ENCODE assay signal across 9 cellular contexts in genomic region chr16:66524601-66525164, GRCh38. TPM values are rescaled to one million over a fixed set of nuclear protein-coding genes. Genes with fewer than 3 reads are reported as not detected.
DNase-seq lines count a peak whose midpoint lies in the region; ATAC-seq and TF ChIP-seq lines count a peak whose summit lies in the region.
"Had no signal": no experiment of that assay in that cellular context is flagged by ENCODE, and none has a peak within 500 bp of the region (broad histone marks: within the 10 kb centered on the region; RNA-seq: fewer than 3 reads in every experiment).

No MANE protein-coding gene starts in this region.

- peaks cover 22% of the 10 kb centered on the region for H3F3A ChIP-seq in PC-9 (ENCODE audit: insufficient read depth, low read depth)

- no peaks in the 10 kb centered on the region for H3K79me2 ChIP-seq in PC-9 (ENCODE audit: low read depth)

- TF ChIP-seq EP300 in tibial nerve (IDR thresholded peaks at IDR 0.05), result peak in 1 of 2 donors; percentile 65

- H3K9me3 ChIP-seq in esophagus (ENCODE audit: control insufficient read depth in 2 of 2, insufficient read depth in 1 of 2, low read depth in 1 of 2, low read length in 1 of 2) (no peaks in the 10 kb centered on the region), tibial nerve (no peaks in the 10 kb centered on the region), PC-9 (ENCODE audit: insufficient read depth, low read depth) (no peaks in the 10 kb centered on the region)

- TF ChIP-seq CTCF in tibial nerve (IDR thresholded peaks at IDR 0.05), result no peak
- no peak for TF ChIP-seq CTCF in PC-9 (conservative IDR thresholded peaks at IDR 0.05)

- H3K27ac ChIP-seq in esophagus (ENCODE audit: low read depth in 2 of 2, low read length in 1 of 2) (peak overlapping the region; percentile 26 to 33), tibial nerve (peak overlapping the region in 3 of 4 donors; percentile 63 to 99 (median 75)), PC-9 (no peak overlapping the region)
- H3K27ac ChIP-seq: SK-N-MC had no signal

- peaks cover 2 to 20% of the 10 kb centered on the region in 2 donors for H3K4me1 ChIP-seq in esophagus (ENCODE audit: control insufficient read depth in 2 of 2, insufficient read depth in 2 of 2, low read length in 1 of 2)
- H3K4me1 ChIP-seq in tibial nerve, result peaks cover 0 to 51% (median 37%) of the 10 kb centered on the region in 4 donors
- peaks cover 33% of the 10 kb centered on the region for H3K4me1 ChIP-seq in PC-9 (replicated peaks; ENCODE audit: insufficient read depth)

- ATAC-seq in GM18867 (IDR thresholded peaks at IDR 0.05; ENCODE audit: unreplicated experiment), result peak; percentile 61
- ATAC-seq in HG02678 (IDR thresholded peaks at IDR 0.05; ENCODE audit: unreplicated experiment), result peak; percentile 62

- intact Hi-C loops in PC-9 (cut with micrococcal nuclease; ENCODE audit: unreplicated experiment), result no loop called here

- no peak for TF ChIP-seq POLR2A in tibial nerve (IDR thresholded peaks at IDR 0.05)

- peaks cover 12 to 20% of the 10 kb centered on the region in 2 donors for H3K36me3 ChIP-seq in esophagus (ENCODE audit: control insufficient read depth in 2 of 2, insufficient read depth in 2 of 2, low read length in 1 of 2)
- peaks cover 0 to 54% (median 5%) of the 10 kb centered on the region in 3 donors for H3K36me3 ChIP-seq in tibial nerve
- H3K36me3 ChIP-seq in PC-9 (ENCODE audit: low read depth), result 0 out of 2 replicates have a peak, but pooled peaks cover 3% of the 10 kb centered on the region

- no peaks in the 10 kb centered on the region for H4K20me1 ChIP-seq in PC-9 (ENCODE audit: insufficient read depth)

- H3K4me3 ChIP-seq in esophagus (ENCODE audit: low read depth in 1 of 2, low read length in 2 of 2) (no peak overlapping the region), tibial nerve (no peak overlapping the region), PC-9 (no peak overlapping the region)
- H3K4me3 ChIP-seq: SK-N-MC had no signal

- no TSS peak for BruUV-seq in PC-9 (replicated peaks; lab: Mats Ljungman, UMichigan)

- POLR2A ChIA-PET in PC-9 (lab: Charles Lee; ENCODE audit: unreplicated experiment), result no interaction called here

- WGBS in esophagus, 2 donors, result 67 to 75% methylated on average over 6 of the region's 6 CpGs
- WGBS in tibial nerve, 2 donors, result 69 to 77% methylated on average over 6 of the region's 6 CpGs

- no peak overlapping the region for H3K4me2 ChIP-seq in PC-9

- DNase-seq in NOMO-1 treated with DMSO at 0.1 percent for 48 hours (lab: John Stamatoyannopoulos, UW; ENCODE audit: unreplicated experiment) (peak; percentile 99), tibial nerve (ENCODE audit: low spot score in 2 of 2) (no peak), PC-9 (no peak), NCI-H1436 (lab: John Stamatoyannopoulos, UW) (no peak)

- H2AFZ ChIP-seq in PC-9, result no peak overlapping the region

- CTCF ChIA-PET in PC-9 (lab: Charles Lee), result no interaction called here

- no peaks in the 10 kb centered on the region for H3K27me3 ChIP-seq in esophagus (ENCODE audit: control insufficient read depth in 1 of 2, insufficient read depth in 2 of 2, low read length in 2 of 2)
- no peaks in the 10 kb centered on the region for H3K27me3 ChIP-seq in tibial nerve
- no peaks in the 10 kb centered on the region for H3K27me3 ChIP-seq in PC-9 (ENCODE audit: insufficient read depth, low read depth)

- H3K9me2 ChIP-seq in PC-9 (ENCODE audit: insufficient read depth), result no peaks in the 10 kb centered on the region

RNA-seq across cellular contexts. Expression of gene TK2, which starts 25.2 kb away (rescaled TPM):
- polyA plus RNA-seq in esophagus, result 1 to 10 TPM; 5.9 to 8.3 TPM
- total RNA-seq in tibial nerve (10 to 100 TPM; 42.3 to 81.8 (median 64.7) TPM), PC-9 (2021) (20.1 and 20.9 TPM in 2 replicates)

RNA-seq across cellular contexts. Expression of gene CKLF, which starts 27.7 kb away (rescaled TPM):
- 10 to 100 TPM; 14.9 to 29.7 TPM for polyA plus RNA-seq in esophagus
- total RNA-seq in tibial nerve (10 to 100 TPM; 31.8 to 75.4 (median 35.6) TPM), PC-9 (2021) (77.1 and 86.4 TPM in 2 replicates)

RNA-seq across cellular contexts. Expression of gene CMTM1, which starts 41.6 kb away (rescaled TPM):
- under 1 TPM; 0.14 to 0.22 TPM for polyA plus RNA-seq in esophagus
- 1 to 10 TPM in 3 of 4 donors, not detected in 1; 2.0 to 5.1 (median 2.1) TPM for total RNA-seq in tibial nerve
- total RNA-seq in PC-9 (2021), result 6.1 and 9.4 TPM in 2 replicates

RNA-seq across cellular contexts. Expression of gene CMTM2, which starts 54.6 kb away (rescaled TPM):
- polyA plus RNA-seq in esophagus, result under 1 TPM in 1 of 2 donors, not detected in 1; 0.06 TPM
- not detected for total RNA-seq in tibial nerve
- 0.65 TPM in 1 of 2 replicates, not detected in the other for total RNA-seq in PC-9 (2021)
- total RNA-seq: glomerular endothelial cell had no signal
